Comparison of ENCODE assay signal across 8 cellular contexts in the genomic region with DNA sequence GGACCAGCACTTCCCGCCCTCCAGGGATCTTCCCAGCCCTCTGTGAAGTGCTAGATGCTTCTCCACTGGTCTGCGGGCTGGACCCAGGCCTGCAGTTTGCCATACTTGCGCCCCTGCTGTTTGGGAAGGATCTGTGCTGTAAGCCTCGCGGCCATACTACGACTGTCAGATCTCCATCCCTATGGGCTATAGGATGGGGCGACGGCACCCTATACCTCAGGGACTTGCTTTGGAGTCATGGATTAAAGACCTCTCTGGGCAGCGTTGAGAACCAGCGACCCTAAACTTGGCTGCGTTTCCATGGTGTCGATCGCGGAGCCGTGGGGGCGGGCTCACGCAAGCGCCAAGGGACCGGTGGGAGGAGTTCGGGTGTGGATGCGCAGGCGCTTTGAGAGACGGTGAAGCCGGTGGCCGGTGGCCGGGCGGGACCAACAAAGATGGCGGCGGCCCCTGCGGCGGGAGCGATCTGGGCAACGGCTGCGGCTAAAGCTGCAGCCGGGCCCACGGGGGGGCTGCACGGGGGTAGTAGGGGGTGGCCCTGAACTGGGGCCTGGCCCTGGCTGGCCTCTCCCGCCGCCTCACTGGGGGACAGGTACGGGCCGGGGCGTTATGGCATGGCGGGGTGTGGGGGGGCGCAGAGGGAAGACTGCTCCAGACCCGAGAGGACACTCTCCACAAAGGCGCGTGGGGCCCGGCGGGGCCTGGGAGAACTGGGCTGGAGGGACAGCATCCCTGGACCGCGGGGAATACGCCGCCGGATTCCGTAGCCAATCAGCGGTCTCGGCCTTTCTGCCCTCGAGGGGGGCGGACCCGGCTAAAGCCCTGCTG. TPM values are rescaled to one million over a fixed set of nuclear protein-coding genes. Genes with fewer than 3 reads are reported as not detected.
DNase-seq lines count a peak whose midpoint lies in the region; ATAC-seq, FAIRE-seq and TF ChIP-seq lines count a peak whose summit lies in the region.

A gene with protein sequence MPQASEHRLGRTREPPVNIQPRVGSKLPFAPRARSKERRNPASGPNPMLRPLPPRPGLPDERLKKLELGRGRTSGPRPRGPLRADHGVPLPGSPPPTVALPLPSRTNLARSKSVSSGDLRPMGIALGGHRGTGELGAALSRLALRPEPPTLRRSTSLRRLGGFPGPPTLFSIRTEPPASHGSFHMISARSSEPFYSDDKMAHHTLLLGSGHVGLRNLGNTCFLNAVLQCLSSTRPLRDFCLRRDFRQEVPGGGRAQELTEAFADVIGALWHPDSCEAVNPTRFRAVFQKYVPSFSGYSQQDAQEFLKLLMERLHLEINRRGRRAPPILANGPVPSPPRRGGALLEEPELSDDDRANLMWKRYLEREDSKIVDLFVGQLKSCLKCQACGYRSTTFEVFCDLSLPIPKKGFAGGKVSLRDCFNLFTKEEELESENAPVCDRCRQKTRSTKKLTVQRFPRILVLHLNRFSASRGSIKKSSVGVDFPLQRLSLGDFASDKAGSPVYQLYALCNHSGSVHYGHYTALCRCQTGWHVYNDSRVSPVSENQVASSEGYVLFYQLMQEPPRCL (plus strand): TSS at position 414 of the 828 bp plus-strand sequence. CDS start 1,141 bp downstream, outside the sequence.

- peak within 1 kb of the TSS; percentile 87 to 88 for H3K4me3 ChIP-seq in kidney (ENCODE audit: low read length in 2 of 2)

- H3K9ac ChIP-seq in kidney (ENCODE audit: low read length in 2 of 2) = peak within 1 kb of the TSS; percentile 83 to 95

- TF ChIP-seq CTCF in kidney (IDR thresholded peaks at IDR 0.05; ENCODE audit: borderline replicate concordance, extremely low read depth, insufficient read depth) = no peak

- H3K4me1 ChIP-seq in kidney (ENCODE audit: control insufficient read depth in 1 of 2, insufficient read depth in 1 of 2, low read depth in 1 of 2, low read length in 2 of 2) = peaks cover 11 to 18% of the 10 kb centered on the region in 2 donors

- ATAC-seq in HG03432 (IDR thresholded peaks at IDR 0.05; ENCODE audit: unreplicated experiment) = peak; percentile 85

- peak; percentile 66 for TF ChIP-seq POLR2A in GM19099 (IDR thresholded peaks at IDR 0.05; ENCODE audit: extremely low read depth, insufficient read length, low read depth)

- H3K36me3 ChIP-seq in kidney (ENCODE audit: control insufficient read depth in 1 of 2, insufficient read depth in 2 of 2, low read length in 2 of 2) = peaks cover 4 to 8% of the 10 kb centered on the region in 2 donors

- peak; percentile 99 for DNase-seq in AG20443 (ENCODE audit: low spot score)
- peak; percentile 77 for DNase-seq in NCI-H510A (lab: John Stamatoyannopoulos, UW)
- peak; percentile 94 for DNase-seq in activated CD4-positive, CD25-positive, alpha-beta regulatory T cell treated with anti-CD3 and anti-CD28 coated beads, Interleukin-2, amount 50 U/mL, for 72 hours
- DNase-seq in cerebellar cortex (ENCODE audit: low spot score) = peak; percentile 93
- peak; percentile 97 for DNase-seq in kidney
- peak; percentile 94 for DNase-seq in stimulated activated CD4-positive, alpha-beta T cell treated with anti-CD3 and anti-CD28 coated beads, Interleukin-15, amount 100 ng/mL, for 24 hours

- FAIRE-seq in kidney (lab: Jason Lieb, UNC) = no peak

- intact Hi-C loops in kidney (cut with DNase I) = no loop called here

- peak within 1 kb of the TSS; percentile 83 to 94 for H3K27ac ChIP-seq in kidney (ENCODE audit: low read depth in 2 of 2, low read length in 2 of 2)

- no peaks in the 10 kb centered on the region for H3K9me3 ChIP-seq in kidney (ENCODE audit: control insufficient read depth in 1 of 2, low read length in 2 of 2)

RNA-seq across cellular contexts. Expression of the gene that starts here (rescaled TPM):
- total RNA-seq in kidney = 26.3 TPM
- 27.7 TPM for polyA plus RNA-seq in kidney (ENCODE audit: insufficient read depth, low read depth, low replicate concordance)

Comparison
In these comparisons a context has a peak if more than half of its experiments do, and no peak if none do; other contexts are left out.
1. Peak in every context shown above with its lines: DNase-seq, ATAC-seq, H3K4me3 ChIP-seq and H3K27ac ChIP-seq.